In the genomic region with DNA sequence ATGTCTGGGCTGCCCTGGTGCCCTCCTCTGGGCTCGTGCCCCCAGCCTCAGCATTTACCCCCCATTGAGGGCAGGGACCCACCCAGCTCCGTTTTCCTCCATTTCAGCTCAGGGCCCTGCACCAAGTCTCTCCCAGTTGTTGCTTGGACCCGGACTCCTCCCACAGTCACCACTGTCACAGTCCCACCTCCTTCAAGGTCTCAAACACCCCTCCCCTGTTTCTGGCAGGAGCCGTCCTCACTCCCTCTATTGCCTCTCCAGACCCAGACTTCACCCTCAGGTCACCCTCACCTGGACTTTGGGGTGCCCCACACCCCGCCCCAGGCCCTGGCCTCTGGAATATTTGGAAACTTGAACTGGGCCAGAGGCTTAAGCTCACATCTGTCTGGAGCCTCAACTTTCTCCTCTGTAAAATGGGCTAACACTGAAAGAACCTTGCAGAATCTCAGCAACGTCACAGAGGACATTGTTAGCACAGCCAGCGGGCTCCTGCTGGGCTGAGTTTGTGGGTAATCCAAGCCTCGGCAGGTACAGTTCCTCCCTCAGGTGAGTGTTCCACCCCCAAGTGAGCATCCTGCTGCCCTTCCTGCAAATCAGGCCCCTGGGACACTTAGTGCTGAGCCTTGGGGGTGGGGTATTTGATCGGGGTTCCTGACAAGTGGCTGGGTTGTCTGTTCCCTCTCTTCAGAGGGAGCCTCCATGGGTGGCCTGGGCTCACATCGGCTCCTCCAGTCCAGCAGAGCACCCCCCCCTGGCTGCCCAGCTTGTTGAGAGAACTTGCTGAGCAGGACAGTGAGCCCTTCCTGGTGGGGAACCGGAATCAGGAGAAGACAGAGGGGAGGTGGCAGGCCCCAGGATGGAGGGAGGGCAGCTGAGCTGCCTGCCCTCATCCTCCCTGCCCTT, we compare ENCODE assay signal across 8 cellular contexts.
DNase-seq lines count a peak whose midpoint lies in the region; ATAC-seq, FAIRE-seq and TF ChIP-seq lines count a peak whose summit lies in the region.
"Had no signal": no experiment of that assay in that cellular context is flagged by ENCODE, and none has a peak within 500 bp of the region (broad histone marks: within the 10 kb centered on the region; RNA-seq: fewer than 3 reads in every experiment).

No MANE protein-coding gene starts in this region.

- DNase-seq in ascending aorta (ENCODE audit: low spot score in 2 of 2), result no peak
- no peak for DNase-seq in HepG2 (ENCODE audit: low spot score)
- DNase-seq in SKM-1 (lab: John Stamatoyannopoulos, UW; ENCODE audit: unreplicated experiment), result no peak
- DNase-seq in hepatic stellate cell (ENCODE audit: low spot score), result no peak
- no peak for DNase-seq in KBM-7
- DNase-seq: NCI-H2029 had no signal

- CTCF ChIA-PET in HepG2 (lab: Yijun Ruan, JAX; ENCODE audit: low intra/inter-chr PET ratio, low total read pairs), result no interaction called here

- H3K9ac ChIP-seq in Loucy (ENCODE audit: low read depth, low read length, poor library complexity, severe bottlenecking) (no peak overlapping the region), HepG2 (ENCODE audit: insufficient read depth, low read depth, low read length) (peak overlapping the region; percentile 99), stomach smooth muscle (ENCODE audit: low read length in 2 of 2) (peak overlapping the region; percentile 96 to 97)

- H3K4me1 ChIP-seq in Loucy (ENCODE audit: insufficient read depth, low read length, poor library complexity, severe bottlenecking) (peaks cover 17% of the 10 kb centered on the region), ascending aorta (peaks cover 43 to 70% of the 10 kb centered on the region in 2 donors), HepG2 (ENCODE audit: insufficient read depth, low read length) (peaks cover 95% of the 10 kb centered on the region), stomach smooth muscle (ENCODE audit: control insufficient read depth, insufficient read depth, low read length) (peaks cover 85% of the 10 kb centered on the region)

- no peak for TF ChIP-seq POLR2A in HepG2 (IDR thresholded peaks at IDR 0.05; ENCODE audit: insufficient read depth in 1 of 2, low read depth in 2 of 2, low read length in 2 of 2)

- no peak for TF ChIP-seq RAD21 in HepG2 (CRISPR knock-in tag; IDR thresholded peaks at IDR 0.05)

- POLR2A ChIA-PET in HepG2 (lab: Yijun Ruan, JAX), result interaction anchor here (0.8 to 2.6 kb wide), 9 partner anchors 32 to 351 kb away, joined by 3 to 18 read pairs (median 10); a partner anchor contains a TSS

- H3K79me2 ChIP-seq in Loucy (ENCODE audit: insufficient read depth, low read length) (peaks cover 15% of the 10 kb centered on the region; the same call in 1 of the 2 replicates), HepG2 (ENCODE audit: insufficient read depth, low read length) (peaks cover 35% of the 10 kb centered on the region)

- WGBS in HepG2 (ENCODE audit: low lambda C conversion rate), result 71% methylated on average over 8 of the region's 11 CpGs

- FAIRE-seq in HepG2 (lab: Jason Lieb, UNC), result no peak

- no peaks in the 10 kb centered on the region for H3K9me2 ChIP-seq in Loucy (replicated peaks; ENCODE audit: low read depth, low read length)

- ATAC-seq in HepG2, result no peak

- H3F3A ChIP-seq in Loucy (ENCODE audit: low read depth), result no peaks in the 10 kb centered on the region

- H3K4me3 ChIP-seq in Loucy (ENCODE audit: low read length, poor library complexity, severe bottlenecking), result peak overlapping the region; percentile 85
- H3K4me3 ChIP-seq in ascending aorta, result peak overlapping the region; percentile 57 to 74
- H3K4me3 ChIP-seq in HepG2 (replicated peaks in 1 of 3; ENCODE audit: insufficient read depth in 1 of 3, low read depth in 2 of 3, low read length in 3 of 3), result peak overlapping the region; percentile 68 to 86 (median 72)
- H3K4me3 ChIP-seq in stomach smooth muscle (ENCODE audit: low read length in 2 of 2), result peak overlapping the region; percentile 70 to 79

- no TSS peak for BruUV-seq in HepG2 (replicated peaks; lab: Mats Ljungman, UMichigan)

- H3K36me3 ChIP-seq in Loucy (ENCODE audit: insufficient read depth, low read length), result no peaks in the 10 kb centered on the region
- H3K36me3 ChIP-seq in ascending aorta, result peaks cover 0 to 3% of the 10 kb centered on the region in 2 donors
- peaks cover 1 to 3% of the 10 kb centered on the region in 2 experiments; a peak in 2 of 5 replicates for H3K36me3 ChIP-seq in HepG2 (replicated peaks in 1 of 2; ENCODE audit: control insufficient read depth in 1 of 2, insufficient read depth in 2 of 2, low read length in 2 of 2)
- H3K36me3 ChIP-seq in stomach smooth muscle (ENCODE audit: control insufficient read depth in 2 of 2, insufficient read depth in 2 of 2, low read length in 2 of 2), result peaks cover 0 to 2% of the 10 kb centered on the region in 2 donors

- H4K20me1 ChIP-seq in Loucy (ENCODE audit: insufficient read depth, low read length, poor library complexity, severe bottlenecking) (no peaks in the 10 kb centered on the region), HepG2 (ENCODE audit: insufficient read depth, low read length) (no peaks in the 10 kb centered on the region)

- intact Hi-C loops in ascending aorta (cut with DNase I), result no loop called here
- intact Hi-C loops in HepG2 (cut with micrococcal nuclease; ENCODE audit: unreplicated experiment), result no loop called here

- H3K9me3 ChIP-seq in Loucy (ENCODE audit: insufficient read depth, low read depth, low read length) (no peaks in the 10 kb centered on the region), ascending aorta (no peaks in the 10 kb centered on the region), HepG2 (ENCODE audit: low read length) (no peaks in the 10 kb centered on the region), stomach smooth muscle (ENCODE audit: control insufficient read depth in 2 of 2, low read length in 2 of 2) (no peaks in the 10 kb centered on the region)

- H2AFZ ChIP-seq in Loucy (ENCODE audit: low read length) (no peak overlapping the region), HepG2 (ENCODE audit: low read length) (no peak overlapping the region)

- TF ChIP-seq CTCF in Loucy (conservative IDR thresholded peaks at IDR 0.05; ENCODE audit: low read length) (no peak), ascending aorta (IDR thresholded peaks at IDR 0.05) (peak in 1 of 3 experiments; percentile 8), HepG2 (CRISPR knock-in tag; IDR thresholded peaks at IDR 0.05) (no peak)

- in situ Hi-C loops in HepG2 (cut with HindIII; ENCODE audit: extremely low pct_ligation_motif_present, low pct_unique_long_range_greater_than_20kb) (loop anchor here (10.0 kb wide), 1 partner anchor 124 kb away; no protein-coding TSS in a partner anchor), KBM-7 (cut with MboI; ENCODE audit: low pct_unique_long_range_greater_than_20kb, low sequenced_read_pairs) (no loop called here)

- H3K27ac ChIP-seq in ascending aorta (peak overlapping the region; percentile 98 to 100), HepG2 (ENCODE audit: extremely low read length, insufficient read depth, low read length) (peak overlapping the region; percentile 91), stomach smooth muscle (ENCODE audit: low read length) (peak overlapping the region; percentile 100)

- TF ChIP-seq EP300 in HepG2 (IDR thresholded peaks at IDR 0.05; ENCODE audit: low read depth in 2 of 2, low read length in 2 of 2) (no peak), HepG2 (CRISPR knock-in tag; IDR thresholded peaks at IDR 0.05; ENCODE audit: borderline replicate concordance) (no peak)

- H3K4me2 ChIP-seq in Loucy (ENCODE audit: low read depth, low read length, poor library complexity, severe bottlenecking), result peak overlapping the region; percentile 68
- peak overlapping the region; percentile 100 for H3K4me2 ChIP-seq in HepG2 (ENCODE audit: low read depth, low read length)

- H3K27me3 ChIP-seq in Loucy (ENCODE audit: insufficient read depth, low read length, poor library complexity, severe bottlenecking) (no peaks in the 10 kb centered on the region), ascending aorta (no peaks in the 10 kb centered on the region), HepG2 (ENCODE audit: control insufficient read depth in 1 of 2, insufficient read depth in 2 of 2, low read length in 2 of 2) (no peaks in the 10 kb centered on the region; a peak in 1 of 5 replicates), stomach smooth muscle (ENCODE audit: control insufficient read depth in 1 of 2, insufficient read depth in 2 of 2, low read length in 2 of 2) (no peaks in the 10 kb centered on the region)

TF ChIP-seq in HepG2, 621 proteins besides CTCF, POLR2A, EP300 and RAD21 (continues in another document):
- no peak for TF ChIP-seq KDM6A (CRISPR knock-in tag; IDR thresholded peaks at IDR 0.05; ENCODE audit: low read depth)
- TF ChIP-seq HNRNPK (IDR thresholded peaks at IDR 0.05; ENCODE audit: low read depth, low read length, poor library complexity, severe bottlenecking), result no peak
- TF ChIP-seq, protein P1, sequence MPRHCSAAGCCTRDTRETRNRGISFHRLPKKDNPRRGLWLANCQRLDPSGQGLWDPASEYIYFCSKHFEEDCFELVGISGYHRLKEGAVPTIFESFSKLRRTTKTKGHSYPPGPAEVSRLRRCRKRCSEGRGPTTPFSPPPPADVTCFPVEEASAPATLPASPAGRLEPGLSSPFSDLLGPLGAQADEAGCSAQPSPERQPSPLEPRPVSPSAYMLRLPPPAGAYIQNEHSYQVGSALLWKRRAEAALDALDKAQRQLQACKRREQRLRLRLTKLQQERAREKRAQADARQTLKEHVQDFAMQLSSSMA (CRISPR knock-in tag; IDR thresholded peaks at IDR 0.05), result no peak
- TF ChIP-seq CC2D1A (CRISPR knock-in tag; IDR thresholded peaks at IDR 0.05), result no peak
- TF ChIP-seq ZNF792 (CRISPR knock-in tag; IDR thresholded peaks at IDR 0.05), result no peak
- 0 out of 2 replicates have a peak, but pooled peaks have one; percentile 12 for TF ChIP-seq ZC3H4 (CRISPR knock-in tag; IDR thresholded peaks at IDR 0.05; ENCODE audit: borderline replicate concordance)
- no peak for TF ChIP-seq RAD51 (IDR thresholded peaks at IDR 0.05; ENCODE audit: borderline replicate concordance)
- TF ChIP-seq, protein P2, sequence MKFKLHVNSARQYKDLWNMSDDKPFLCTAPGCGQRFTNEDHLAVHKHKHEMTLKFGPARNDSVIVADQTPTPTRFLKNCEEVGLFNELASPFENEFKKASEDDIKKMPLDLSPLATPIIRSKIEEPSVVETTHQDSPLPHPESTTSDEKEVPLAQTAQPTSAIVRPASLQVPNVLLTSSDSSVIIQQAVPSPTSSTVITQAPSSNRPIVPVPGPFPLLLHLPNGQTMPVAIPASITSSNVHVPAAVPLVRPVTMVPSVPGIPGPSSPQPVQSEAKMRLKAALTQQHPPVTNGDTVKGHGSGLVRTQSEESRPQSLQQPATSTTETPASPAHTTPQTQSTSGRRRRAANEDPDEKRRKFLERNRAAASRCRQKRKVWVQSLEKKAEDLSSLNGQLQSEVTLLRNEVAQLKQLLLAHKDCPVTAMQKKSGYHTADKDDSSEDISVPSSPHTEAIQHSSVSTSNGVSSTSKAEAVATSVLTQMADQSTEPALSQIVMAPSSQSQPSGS (CRISPR knock-in tag; IDR thresholded peaks at IDR 0.05), result no peak
- peak; percentile 98 for TF ChIP-seq ZNF629 (CRISPR knock-in tag; conservative IDR thresholded peaks at IDR 0.05)
- no peak for TF ChIP-seq CENPT (CRISPR knock-in tag; IDR thresholded peaks at IDR 0.05; ENCODE audit: low read depth)
- no peak for TF ChIP-seq ZNF816 (CRISPR knock-in tag; IDR thresholded peaks at IDR 0.05; ENCODE audit: borderline replicate concordance)
- TF ChIP-seq KDM1A (CRISPR knock-in tag; IDR thresholded peaks at IDR 0.05), result 0 out of 2 replicates have a peak, but pooled peaks have one; percentile 54
